In genomic region chr5:139732019-139732418, GRCh38 we compare ENCODE assay signal across 21 cellular contexts.
DNase-seq lines count a peak whose midpoint lies in the region; ATAC-seq and TF ChIP-seq lines count a peak whose summit lies in the region.
"Had no signal": no experiment of that assay in that cellular context is flagged by ENCODE, and none has a peak within 500 bp of the region (broad histone marks: within the 10 kb centered on the region; RNA-seq: fewer than 3 reads in every experiment).

No MANE protein-coding gene starts in this region.

- no peaks in the 10 kb centered on the region for H3K4me1 Mint-ChIP-seq in stimulated activated naive CD8-positive, alpha-beta T cell treated with anti-CD3 and anti-CD28 coated beads, Interleukin-15, amount 100 ng/mL, for 72 hours
- H3K4me1 Mint-ChIP-seq: CD4-positive, alpha-beta memory T cell had no signal

- H3K4me3 ChIP-seq in BLaER1 (no peak overlapping the region), dorsolateral prefrontal cortex (no peak overlapping the region)
- H3K4me3 ChIP-seq: A549, GM23338, HAP-1 had no signal

- ATAC-seq in HG02759 (IDR thresholded peaks at IDR 0.05; ENCODE audit: unreplicated experiment), result no peak
- no peak for ATAC-seq in stimulated activated naive CD8-positive, alpha-beta T cell treated with anti-CD3 and anti-CD28 coated beads, Interleukin-15, amount 100 ng/mL, for 72 hours
- ATAC-seq: A549, GM23338 had no signal

- H3K27ac Mint-ChIP-seq in stimulated activated naive CD8-positive, alpha-beta T cell treated with anti-CD3 and anti-CD28 coated beads, Interleukin-15, amount 100 ng/mL, for 72 hours, result peak overlapping the region in 1 of 2 donors; percentile 69
- H3K27ac Mint-ChIP-seq: CD4-positive, alpha-beta memory T cell; GM23338; HFFc6 had no signal

- H3K9ac ChIP-seq in BLaER1, result no peak overlapping the region

- H3K36me3 ChIP-seq in BLaER1, result no peaks in the 10 kb centered on the region
- H3K36me3 ChIP-seq: BE2C, HAP-1 had no signal

- H3K9me3 ChIP-seq in BLaER1, result no peaks in the 10 kb centered on the region
- H3K9me3 ChIP-seq: A549, BE2C, HAP-1 had no signal

- H3K27me3 ChIP-seq in BLaER1 (no peaks in the 10 kb centered on the region), dorsolateral prefrontal cortex (no peaks in the 10 kb centered on the region)
- H3K27me3 ChIP-seq: BE2C had no signal

- 0 out of 2 replicates have a peak overlapping the region, but pooled peaks have one; percentile 42 for H3K27ac ChIP-seq in BLaER1
- H3K27ac ChIP-seq in dorsolateral prefrontal cortex, result peak overlapping the region in 38 of 59 donors; percentile 4 to 100 (median 97)
- H3K27ac ChIP-seq: A549 had no signal

- no peak overlapping the region for H3K4me3 Mint-ChIP-seq in stimulated activated naive CD8-positive, alpha-beta T cell treated with anti-CD3 and anti-CD28 coated beads, Interleukin-15, amount 100 ng/mL, for 72 hours
- H3K4me3 Mint-ChIP-seq: CD4-positive, alpha-beta memory T cell; GM23338; HFFc6 had no signal

- intact Hi-C loops in dorsolateral prefrontal cortex (cut with DNase I), result no loop called here

- TF ChIP-seq CTCF in dorsolateral prefrontal cortex (IDR thresholded peaks at IDR 0.05 in 54 of 56, conservative IDR thresholded peaks at IDR 0.05 in 2 of 56; ENCODE audit: low read depth in 1 of 56, partially characterized antibody in 56 of 56), result no peak

- DNase-seq in dorsolateral prefrontal cortex (no peak), islet precursor cell (peak; percentile 18), SHP77 (lab: John Stamatoyannopoulos, UW) (no peak)
- no peak for DNase-seq in stimulated activated naive CD8-positive, alpha-beta T cell treated with anti-CD3 and anti-CD28 coated beads, Interleukin-15, amount 100 ng/mL, for 72 hours
- DNase-seq: 8988T; ACHN; AML-193; BE2C; C1 segment of cervical spinal cord; Calu3; CD4-positive, alpha-beta memory T cell; COR-L47; DMS53; DMS79 treated with DMSO at 0.1 percent for 48 hours; GF-D8; HFFc6 had no signal

- peak overlapping the region; percentile 27 for H3K4me2 ChIP-seq in BLaER1
- H3K4me2 ChIP-seq: A549, GM23338 had no signal

- no peaks in the 10 kb centered on the region for H3K9me3 Mint-ChIP-seq in stimulated activated naive CD8-positive, alpha-beta T cell treated with anti-CD3 and anti-CD28 coated beads, Interleukin-15, amount 100 ng/mL, for 72 hours
- H3K9me3 Mint-ChIP-seq: CD4-positive, alpha-beta memory T cell; GM23338; HFFc6 had no signal

- H4K20me1 ChIP-seq in BLaER1, result no peaks in the 10 kb centered on the region

- no peaks in the 10 kb centered on the region for H3K27me3 Mint-ChIP-seq in stimulated activated naive CD8-positive, alpha-beta T cell treated with anti-CD3 and anti-CD28 coated beads, Interleukin-15, amount 100 ng/mL, for 72 hours
- H3K27me3 Mint-ChIP-seq: CD4-positive, alpha-beta memory T cell had no signal

- peaks cover 52% of the 10 kb centered on the region for H3K4me1 ChIP-seq in BLaER1
- H3K4me1 ChIP-seq: A549, BE2C, HAP-1 had no signal
